In the genomic region with DNA sequence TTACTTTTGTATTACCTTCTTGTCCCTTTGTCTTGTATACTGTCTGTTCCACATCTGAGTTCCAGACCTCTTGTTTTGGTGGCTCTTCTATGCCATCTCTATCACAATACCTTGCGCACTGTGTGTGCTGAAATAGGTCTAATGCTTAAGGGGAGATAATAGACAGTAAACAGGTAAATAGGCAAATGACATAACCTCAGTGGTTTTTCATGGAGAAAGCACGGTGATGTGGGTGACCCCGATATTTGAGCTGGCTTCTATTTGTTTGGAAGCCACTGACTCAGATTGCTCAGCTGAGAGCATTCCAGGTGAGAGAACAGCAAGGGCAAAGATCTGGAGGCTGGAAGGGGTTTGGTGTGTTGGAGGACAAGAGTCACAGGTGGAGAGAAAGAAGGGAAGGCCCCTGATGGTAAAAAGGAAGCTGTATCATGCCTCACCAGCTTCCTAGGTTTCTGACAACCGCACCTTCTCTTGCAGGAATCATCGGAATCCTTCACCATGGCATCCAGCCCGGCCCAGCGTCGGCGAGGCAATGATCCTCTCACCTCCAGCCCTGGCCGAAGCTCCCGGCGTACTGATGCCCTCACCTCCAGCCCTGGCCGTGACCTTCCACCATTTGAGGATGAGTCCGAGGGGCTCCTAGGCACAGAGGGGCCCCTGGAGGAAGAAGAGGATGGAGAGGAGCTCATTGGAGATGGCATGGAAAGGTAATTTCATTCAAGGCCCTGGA, we compare ENCODE assay signal across 8 cellular contexts. TPM values are rescaled to one million over a fixed set of nuclear protein-coding genes. Genes with fewer than 3 reads are reported as not detected.
DNase-seq lines count a peak whose midpoint lies in the region; ATAC-seq and TF ChIP-seq lines count a peak whose summit lies in the region.

No MANE protein-coding gene starts in this region.

- peaks cover 11% of the 10 kb centered on the region for H3K36me3 Mint-ChIP-seq in brain

- CTCF ChIA-PET in AG04450 (lab: Charles Lee) = interaction anchor here (0.9 to 3.2 kb wide), 2 partner anchors 24 to 52 kb away, joined by 5 to 16 read pairs; no protein-coding TSS in a partner anchor

- TF ChIP-seq CTCF in AG04450 (IDR thresholded peaks at IDR 0.05; ENCODE audit: low read depth, low read length) (no peak), brain (conservative IDR thresholded peaks at IDR 0.05) (no peak), mucosa of descending colon (IDR thresholded peaks at IDR 0.05) (no peak)

- POLR2A ChIA-PET in AG04450 (lab: Yijun Ruan, JAX) = interaction anchor here (0.7 kb wide), 1 partner anchor 398 kb away, joined by 4 read pairs; no protein-coding TSS in a partner anchor

- H3K4me1 Mint-ChIP-seq in brain = peaks cover 46% of the 10 kb centered on the region

- peak overlapping the region; percentile 67 for H3K4me3 ChIP-seq in AG04450 (ENCODE audit: low read depth, low read length)
- peak overlapping the region; percentile 19 for H3K4me3 ChIP-seq in mucosa of descending colon

- H3K36me3 ChIP-seq in mucosa of descending colon (ENCODE audit: low read depth) = no peaks in the 10 kb centered on the region

- H3K27me3 Mint-ChIP-seq in brain = peaks cover 7% of the 10 kb centered on the region

- DNase-seq in AG04450 (ENCODE audit: low read depth, low spot score) = no peak
- DNase-seq in HK-2 (ENCODE audit: unreplicated experiment) = peak; percentile 22
- DNase-seq in mucosa of descending colon = no peak
- DNase-seq in GDM1 (lab: John Stamatoyannopoulos, UW) = no peak
- no peak for DNase-seq in SHP77 treated with DMSO at 0.1 percent for 48 hours (lab: John Stamatoyannopoulos, UW)
- DNase-seq in NCI-H526 treated with DMSO at 0.1 percent for 48 hours (lab: John Stamatoyannopoulos, UW) = no peak

- peak overlapping the region; percentile 84 to 91 (median 87) for H3K4me3 Mint-ChIP-seq in brain

- H3K27ac ChIP-seq in AG04450 (ENCODE audit: low read depth, low read length) = no peak overlapping the region

- ATAC-seq in mucosa of descending colon = no peak
- no peak for ATAC-seq in HG03520 (IDR thresholded peaks at IDR 0.05; ENCODE audit: unreplicated experiment)

- no peaks in the 10 kb centered on the region for H3K27me3 ChIP-seq in AG04450 (ENCODE audit: control insufficient read depth, insufficient read depth, low read length)

- H3K4me1 ChIP-seq in mucosa of descending colon (ENCODE audit: low read depth) = peaks cover 12% of the 10 kb centered on the region

- H3K27ac Mint-ChIP-seq in brain = peak overlapping the region; percentile 50 to 88 (median 79)

- intact Hi-C loops in mucosa of descending colon (cut with DNase I, micrococcal nuclease) = no loop called here

- no peaks in the 10 kb centered on the region for H3K9me3 Mint-ChIP-seq in brain

- no peaks in the 10 kb centered on the region for H3K9me3 ChIP-seq in AG04450 (ENCODE audit: control insufficient read depth, insufficient read depth, low read length)
- no peaks in the 10 kb centered on the region for H3K9me3 ChIP-seq in mucosa of descending colon

RNA-seq across cellular contexts. Expression of a gene that starts 0.8 kb away (rescaled TPM):
- polyA plus RNA-seq in AG04450 (2011; rRNA removed) = 12.2 and 12.5 TPM in 2 replicates
- 24.8 and 29.7 TPM in 2 replicates for polyA minus RNA-seq in AG04450 (2011; rRNA and poly(A)+ RNA removed)
- 114 TPM for polyA plus RNA-seq in brain (ENCODE audit: insufficient read depth, low read depth, low replicate concordance)
- total RNA-seq in mucosa of descending colon = 10 to 100 TPM in 2 of 3 donors, 1 to 10 TPM in 1; 5.2 to 23.1 (median 10.3) TPM

RNA-seq across cellular contexts. Expression of a gene that starts 8.5 kb away (rescaled TPM):
- polyA plus RNA-seq in AG04450 (2011; rRNA removed) = 20.6 and 29.7 TPM in 2 replicates
- 38.0 and 48.8 TPM in 2 replicates for polyA minus RNA-seq in AG04450 (2011; rRNA and poly(A)+ RNA removed)
- polyA plus RNA-seq in brain (ENCODE audit: insufficient read depth, low read depth, low replicate concordance) = 19.0 TPM
- 10 to 100 TPM; 24.2 to 37.0 (median 29.3) TPM for total RNA-seq in mucosa of descending colon

RNA-seq across cellular contexts. Expression of a gene that starts 30.0 kb away (rescaled TPM):
- polyA plus RNA-seq in AG04450 (2011; rRNA removed) (1.5 and 1.9 TPM in 2 replicates), brain (ENCODE audit: insufficient read depth, low read depth, low replicate concordance) (133 TPM)
- polyA minus RNA-seq in AG04450 (2011; rRNA and poly(A)+ RNA removed) = 0.32 and 0.39 TPM in 2 replicates
- total RNA-seq in mucosa of descending colon = 10 to 100 TPM in 2 of 3 donors, 1 to 10 TPM in 1; 5.4 to 18.5 (median 16.2) TPM

Comparison
In these comparisons a context has a peak if more than half of its experiments do, and no peak if none do; other contexts are left out.
1. RNA of a gene that starts 30.0 kb away (polyA plus RNA-seq): 133 TPM in brain (single experiment); 1.5 to 1.9 TPM in AG04450; every median in the first group is over 10 times any median in the second.